15 cellular contexts compared by ENCODE assay signal in genomic region chr10:43293677-43294057, GRCh38. TPM values are rescaled to one million over a fixed set of nuclear protein-coding genes. Genes with fewer than 3 reads are reported as not detected.
A peak's percentile ranks its signal among the peaks of the same experiment; 100 is the strongest.
DNase-seq lines count a peak whose midpoint lies in the region; ATAC-seq and TF ChIP-seq lines count a peak whose summit lies in the region.
"Had no signal": no experiment of that assay in that cellular context is flagged by ENCODE, and none has a peak within 500 bp of the region (broad histone marks: within the 10 kb centered on the region; RNA-seq: fewer than 3 reads in every experiment).

No MANE protein-coding gene starts in this region.

- H4K20me1 ChIP-seq in DND-41 (ENCODE audit: insufficient read depth, low read length), result no peaks in the 10 kb centered on the region; the same call in 1 of the 2 replicates

- H3K4me3 Mint-ChIP-seq in activated CD4-positive, alpha-beta T cell treated with anti-CD3 and anti-CD28 coated beads, Interleukin-2, amount 10 ng/mL, durations not matched to agents 24 days and 14 days, result peak overlapping the region; percentile 63
- peak overlapping the region in 9 of 10 donors; percentile 32 to 75 (median 57) for H3K4me3 Mint-ChIP-seq in naive thymus-derived CD4-positive, alpha-beta T cell
- H3K4me3 Mint-ChIP-seq in chondrocyte (ENCODE audit: unreplicated experiment), result no peak overlapping the region

- ATAC-seq in DND-41 (ENCODE audit: insufficient read depth, low read depth) (peak; percentile 27; the same call in 1 of the 3 replicates), RWPE2 (ENCODE audit: low read depth) (peak; percentile 18; the same call in 1 of the 3 replicates)
- no peak for ATAC-seq in naive thymus-derived CD4-positive, alpha-beta T cell

- no peaks in the 10 kb centered on the region for H3K27me3 Mint-ChIP-seq in activated CD4-positive, alpha-beta T cell treated with anti-CD3 and anti-CD28 coated beads, Interleukin-2, amount 10 ng/mL, durations not matched to agents 24 days and 14 days
- H3K27me3 Mint-ChIP-seq in naive thymus-derived CD4-positive, alpha-beta T cell, result peaks cover 0 to 15% (median 6%) of the 10 kb centered on the region in 5 donors
- H3K27me3 Mint-ChIP-seq in chondrocyte (ENCODE audit: low read depth), result peaks cover 34% of the 10 kb centered on the region

- no peak for DNase-seq in activated CD4-positive, alpha-beta T cell treated with anti-CD3 and anti-CD28 coated beads, Interleukin-2, amount 10 ng/mL, durations not matched to agents 24 days and 14 days
- DNase-seq in activated CD4-positive, alpha-beta T cell treated with anti-CD3 and anti-CD28 coated beads for 4 hours, result no peak
- no peak for DNase-seq in DND-41
- DNase-seq in RWPE2 (ENCODE audit: low spot score), result no peak
- DNase-seq in naive thymus-derived CD4-positive, alpha-beta T cell, result no peak
- no peak for DNase-seq in superior temporal gyrus (ENCODE audit: extremely low spot score)
- no peak for DNase-seq in chondrocyte (ENCODE audit: low spot score)
- no peak for DNase-seq in OCI-M2 (lab: John Stamatoyannopoulos, UW; ENCODE audit: unreplicated experiment)
- DNase-seq: activated naive CD4-positive, alpha-beta T cell had no signal

- H3K9ac ChIP-seq in DND-41 (ENCODE audit: low read depth, low read length), result no peak overlapping the region

- H3K4me3 ChIP-seq in DND-41 (ENCODE audit: low read depth in 1 of 2, low read length in 2 of 2) (no peak overlapping the region), RWPE2 (ENCODE audit: severe bottlenecking) (no peak overlapping the region)
- no peak overlapping the region for H3K4me3 ChIP-seq in naive thymus-derived CD4-positive, alpha-beta T cell (ENCODE audit: low read length)
- H3K4me3 ChIP-seq: lower lobe of right lung, SJCRH30 had no signal

- POLR2A ChIA-PET in naive thymus-derived CD4-positive, alpha-beta T cell (lab: Charles Lee), result interaction anchor here (1.0 to 3.1 kb wide), 7 partner anchors 15 to 104 kb away, joined by 3 to 18 read pairs (median 6); no protein-coding TSS in a partner anchor

- 0 out of 2 replicates have a peak overlapping the region, but pooled peaks have one; percentile 6 for H3K4me2 ChIP-seq in DND-41 (ENCODE audit: insufficient read depth, low read length)

- intact Hi-C loops in activated CD4-positive, alpha-beta T cell treated with anti-CD3 and anti-CD28 coated beads, Interleukin-2, amount 10 ng/mL, durations not matched to agents 24 days and 14 days (cut with micrococcal nuclease), result loop anchor here (1.0 to 2.0 kb wide), 2 partner anchors 55 to 169 kb away; no protein-coding TSS in a partner anchor
- intact Hi-C loops in naive thymus-derived CD4-positive, alpha-beta T cell (cut with micrococcal nuclease), result loop anchor here (1.0 to 10.0 kb wide), 10 partner anchors 15 to 281 kb away; partner anchors contain the start of genes CSGALNACT2 (in 1 of the 2) and ZNF239 (in 1 of the 2)

- peak overlapping the region; percentile 51 for H3K27ac Mint-ChIP-seq in activated CD4-positive, alpha-beta T cell treated with anti-CD3 and anti-CD28 coated beads, Interleukin-2, amount 10 ng/mL, durations not matched to agents 24 days and 14 days
- H3K27ac Mint-ChIP-seq in naive thymus-derived CD4-positive, alpha-beta T cell, result peak overlapping the region in 6 of 9 donors; percentile 77 to 84 (median 78)
- no peak overlapping the region for H3K27ac Mint-ChIP-seq in chondrocyte (ENCODE audit: unreplicated experiment)
- H3K27ac Mint-ChIP-seq: brain, progenitor cell of endocrine pancreas had no signal

- peaks cover 49% of the 10 kb centered on the region for H3K4me1 Mint-ChIP-seq in activated CD4-positive, alpha-beta T cell treated with anti-CD3 and anti-CD28 coated beads, Interleukin-2, amount 10 ng/mL, durations not matched to agents 24 days and 14 days
- peaks cover 19 to 81% (median 32%) of the 10 kb centered on the region in 7 donors for H3K4me1 Mint-ChIP-seq in naive thymus-derived CD4-positive, alpha-beta T cell
- no peaks in the 10 kb centered on the region for H3K4me1 Mint-ChIP-seq in chondrocyte (ENCODE audit: low read depth)

- H3K9me3 ChIP-seq in DND-41 (ENCODE audit: insufficient read depth, low read length, severe bottlenecking) (no peaks in the 10 kb centered on the region), RWPE2 (ENCODE audit: severe bottlenecking) (no peaks in the 10 kb centered on the region)
- no peaks in the 10 kb centered on the region for H3K9me3 ChIP-seq in naive thymus-derived CD4-positive, alpha-beta T cell (ENCODE audit: control insufficient read depth in 2 of 3, low read length in 3 of 3)
- H3K9me3 ChIP-seq: lower lobe of right lung, SJCRH30 had no signal

- H3K9me3 Mint-ChIP-seq in activated CD4-positive, alpha-beta T cell treated with anti-CD3 and anti-CD28 coated beads, Interleukin-2, amount 10 ng/mL, durations not matched to agents 24 days and 14 days, result peaks cover 3% of the 10 kb centered on the region
- peaks cover 0 to 13% (median 2%) of the 10 kb centered on the region in 11 donors for H3K9me3 Mint-ChIP-seq in naive thymus-derived CD4-positive, alpha-beta T cell
- peaks cover under 1% of the 10 kb centered on the region for H3K9me3 Mint-ChIP-seq in chondrocyte (ENCODE audit: low read depth)
- H3K9me3 Mint-ChIP-seq: naive B cell had no signal

- H3K36me3 ChIP-seq in DND-41 (ENCODE audit: insufficient read depth, low read length) (no peaks in the 10 kb centered on the region), RWPE2 (ENCODE audit: low read depth) (no peaks in the 10 kb centered on the region)
- H3K36me3 ChIP-seq in naive thymus-derived CD4-positive, alpha-beta T cell (ENCODE audit: control insufficient read depth in 2 of 3, insufficient read depth in 3 of 3, low read length in 3 of 3), result no peaks in the 10 kb centered on the region
- H3K36me3 ChIP-seq: lower lobe of right lung, SJCRH30 had no signal

- CTCF ChIA-PET in naive thymus-derived CD4-positive, alpha-beta T cell (lab: Charles Lee), result interaction anchor here (0.8 to 5.1 kb wide), 18 partner anchors 10 to 169 kb away, joined by 3 to 76 read pairs (median 4); no protein-coding TSS in a partner anchor

- peaks cover 2% of the 10 kb centered on the region for H3K36me3 Mint-ChIP-seq in activated CD4-positive, alpha-beta T cell treated with anti-CD3 and anti-CD28 coated beads, Interleukin-2, amount 10 ng/mL, durations not matched to agents 24 days and 14 days (ENCODE audit: low read depth)
- H3K36me3 Mint-ChIP-seq in naive thymus-derived CD4-positive, alpha-beta T cell, result peaks cover 0 to 20% (median 0%) of the 10 kb centered on the region in 5 donors
- peaks cover under 1% of the 10 kb centered on the region for H3K36me3 Mint-ChIP-seq in chondrocyte (ENCODE audit: low read depth)
- H3K36me3 Mint-ChIP-seq: brain, naive B cell had no signal

- H3K27ac ChIP-seq in DND-41 (ENCODE audit: low read length), result no peak overlapping the region
- no peak overlapping the region for H3K27ac ChIP-seq in RWPE2 (ENCODE audit: poor library complexity, severe bottlenecking)
- no peak overlapping the region for H3K27ac ChIP-seq in naive thymus-derived CD4-positive, alpha-beta T cell (ENCODE audit: low read depth, low read length)
- H3K27ac ChIP-seq: lower lobe of right lung, SJCRH30 had no signal

- no peak overlapping the region for H2AFZ ChIP-seq in DND-41 (ENCODE audit: low read depth, low read length)

- H3K4me1 ChIP-seq in DND-41 (ENCODE audit: insufficient read depth, low read length) (peaks cover 3% of the 10 kb centered on the region; the same call in 1 of the 2 replicates), RWPE2 (ENCODE audit: insufficient read depth, poor library complexity, severe bottlenecking) (no peaks in the 10 kb centered on the region)
- H3K4me1 ChIP-seq in naive thymus-derived CD4-positive, alpha-beta T cell (ENCODE audit: control insufficient read depth in 2 of 2, insufficient read depth in 2 of 2, low read length in 2 of 2), result peaks cover 29% of the 10 kb centered on the region in 2 donors
- H3K4me1 ChIP-seq: lower lobe of right lung had no signal

- H3K27me3 ChIP-seq in DND-41 (ENCODE audit: insufficient read depth, low read length, poor library complexity), result peaks cover 5% of the 10 kb centered on the region
- no peaks in the 10 kb centered on the region for H3K27me3 ChIP-seq in RWPE2 (ENCODE audit: insufficient read depth, poor library complexity, severe bottlenecking)
- H3K27me3 ChIP-seq in naive thymus-derived CD4-positive, alpha-beta T cell (ENCODE audit: control insufficient read depth in 2 of 2, insufficient read depth in 2 of 2, low read length in 2 of 2), result no peaks in the 10 kb centered on the region
- H3K27me3 ChIP-seq: SJCRH30 had no signal

- TF ChIP-seq CTCF in DND-41 (IDR thresholded peaks at IDR 0.05; ENCODE audit: borderline replicate concordance, extremely low read depth, low read length, poor library complexity, severe bottlenecking) (no peak), RWPE2 (IDR thresholded peaks at IDR 0.05; ENCODE audit: poor library complexity, severe bottlenecking) (no peak), chondrocyte (IDR thresholded peaks at IDR 0.05) (no peak)

- H3K79me2 ChIP-seq in DND-41 (ENCODE audit: insufficient read depth, low read length), result no peaks in the 10 kb centered on the region

RNA-seq across cellular contexts. Expression of gene RASGEF1A, which starts 26.8 kb away (rescaled TPM):
- total RNA-seq in activated CD4-positive, alpha-beta T cell treated with anti-CD3 and anti-CD28 coated beads, Interleukin-2, amount 10 ng/mL, durations not matched to agents 24 days and 14 days, result 0.63 and 0.66 TPM in 2 replicates
- total RNA-seq in naive thymus-derived CD4-positive, alpha-beta T cell, result 1 to 10 TPM in 2 of 5 experiments, under 1 TPM in 3; 0.22 to 3.3 (median 0.42) TPM
- polyA plus RNA-seq in naive thymus-derived CD4-positive, alpha-beta T cell, result under 1 TPM in 1 of 2 donors, not detected in 1; 0.05 TPM
- 0.05 to 0.18 TPM in 2 of 3 replicates, not detected in the other for total RNA-seq in chondrocyte
- total RNA-seq: H4, SJCRH30 had no signal
